Comparison of ENCODE assay signal across 16 cellular contexts in the genomic region with DNA sequence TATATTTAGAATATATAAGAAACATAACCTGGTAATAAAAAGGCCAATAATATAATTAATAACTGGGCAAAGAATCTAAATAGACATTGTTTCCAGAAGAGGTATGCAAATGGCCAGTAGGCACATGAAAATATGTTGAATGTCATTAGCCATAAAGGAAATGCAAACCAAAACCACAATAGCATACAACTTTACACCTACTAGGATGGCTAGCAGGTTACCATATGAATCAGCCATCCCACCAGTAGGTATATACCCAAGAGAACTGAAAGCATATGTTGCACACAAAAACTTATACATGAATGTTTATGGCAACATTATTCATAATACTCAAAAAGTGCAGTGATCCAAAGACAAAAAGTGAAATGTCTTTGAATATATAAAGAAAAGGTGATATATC. TPM values are rescaled to one million over a fixed set of nuclear protein-coding genes. Genes with fewer than 3 reads are reported as not detected.
DNase-seq lines count a peak whose midpoint lies in the region; ATAC-seq and TF ChIP-seq lines count a peak whose summit lies in the region.
"Had no signal": no experiment of that assay in that cellular context is flagged by ENCODE, and none has a peak within 500 bp of the region (broad histone marks: within the 10 kb centered on the region; RNA-seq: fewer than 3 reads in every experiment).

No MANE protein-coding gene starts in this region.

- intact Hi-C loops in dorsolateral prefrontal cortex (cut with DNase I): no loop called here

- H3K9me3 Mint-ChIP-seq in activated T-cell treated with anti-CD3 and anti-CD28 coated beads, Interleukin-2, amount 50 U/mL, for 72 hours: no peaks in the 10 kb centered on the region

- no peaks in the 10 kb centered on the region for H3K4me1 Mint-ChIP-seq in activated T-cell treated with anti-CD3 and anti-CD28 coated beads, Interleukin-2, amount 50 U/mL, for 72 hours (ENCODE audit: low read depth)

- H3K4me3 ChIP-seq in dorsolateral prefrontal cortex: no peak overlapping the region
- H3K4me3 ChIP-seq: pancreas had no signal

- H3K27me3 ChIP-seq in dorsolateral prefrontal cortex: peaks cover 0 to 3% (median 0%) of the 10 kb centered on the region in 45 donors
- H3K27me3 ChIP-seq: pancreas had no signal

- no peak for TF ChIP-seq CTCF in dorsolateral prefrontal cortex (IDR thresholded peaks at IDR 0.05 in 54 of 56, conservative IDR thresholded peaks at IDR 0.05 in 2 of 56; ENCODE audit: low read depth in 1 of 56, partially characterized antibody in 56 of 56)

- H3K27me3 Mint-ChIP-seq in activated T-cell treated with anti-CD3 and anti-CD28 coated beads, Interleukin-2, amount 50 U/mL, for 72 hours (ENCODE audit: low read depth): peaks cover 13% of the 10 kb centered on the region

- no peak for DNase-seq in activated T-cell treated with anti-CD3 and anti-CD28 coated beads, Interleukin-2, amount 50 U/mL, for 72 hours
- DNase-seq in activated T-cell treated with anti-CD3 and anti-CD28 coated beads for 4 hours (no peak), pons (ENCODE audit: low spot score) (no peak), SKM-1 treated with dmso at 0.1 percent for 144 hours (lab: John Stamatoyannopoulos, UW; ENCODE audit: unreplicated experiment) (no peak), dorsolateral prefrontal cortex (no peak), mesenteric fat pad (ENCODE audit: low spot score) (no peak)
- DNase-seq: activated CD4-positive, CD25-positive, alpha-beta regulatory T cell treated with anti-CD3 and anti-CD28 coated beads, Interleukin-2, amount 50 U/mL, for 72 hours; activated gamma-delta T cell; Caco-2; caudate nucleus; NCI-H1417 treated with DMSO at 0.1 percent for 48 hours; pancreas had no signal

- no peak overlapping the region for H3K27ac ChIP-seq in dorsolateral prefrontal cortex
- H3K27ac ChIP-seq: epithelial cell of prostate, pancreas had no signal

- peak; percentile 73 to 76 for ATAC-seq in activated T-cell treated with anti-CD3 and anti-CD28 coated beads, Interleukin-2, amount 50 U/mL, for 72 hours (replicated peaks in 1 of 2)
- ATAC-seq in GM21825 (IDR thresholded peaks at IDR 0.05; ENCODE audit: unreplicated experiment) (peak; percentile 93), HG03196 (IDR thresholded peaks at IDR 0.05; ENCODE audit: unreplicated experiment) (peak; percentile 95)
- ATAC-seq: pancreas had no signal

- no peaks in the 10 kb centered on the region for H3K36me3 Mint-ChIP-seq in activated T-cell treated with anti-CD3 and anti-CD28 coated beads, Interleukin-2, amount 50 U/mL, for 72 hours (ENCODE audit: insufficient read depth in 2 of 2)

- no peak overlapping the region for H3K27ac Mint-ChIP-seq in activated T-cell treated with anti-CD3 and anti-CD28 coated beads, Interleukin-2, amount 50 U/mL, for 72 hours

- no peak overlapping the region for H3K4me3 Mint-ChIP-seq in activated T-cell treated with anti-CD3 and anti-CD28 coated beads, Interleukin-2, amount 50 U/mL, for 72 hours

RNA-seq across cellular contexts. Expression of a gene that starts 2.7 kb away (rescaled TPM):
- under 1 TPM in 1 of 2 donors, not detected in 1; 0.29 TPM for total RNA-seq in activated T-cell treated with anti-CD3 and anti-CD28 coated beads, Interleukin-2, amount 50 U/mL, for 72 hours
- total RNA-seq in dorsolateral prefrontal cortex (1 to 10 TPM in 81 of 120 experiments, under 1 TPM in 31, not detected in 8; 0.35 to 3.1 (median 1.3) TPM), mesenteric fat pad (not detected)
- total RNA-seq: A172, Caco-2 had no signal

RNA-seq across cellular contexts. Expression of a gene that starts 18.6 kb away (rescaled TPM):
- not detected for total RNA-seq in activated T-cell treated with anti-CD3 and anti-CD28 coated beads, Interleukin-2, amount 50 U/mL, for 72 hours
- total RNA-seq in dorsolateral prefrontal cortex (not detected), mesenteric fat pad (not detected)
- total RNA-seq: A172, Caco-2, pancreas had no signal

RNA-seq across cellular contexts. Expression of a gene that starts 25.8 kb away (rescaled TPM):
- total RNA-seq in activated T-cell treated with anti-CD3 and anti-CD28 coated beads, Interleukin-2, amount 50 U/mL, for 72 hours: not detected
- total RNA-seq in dorsolateral prefrontal cortex: not detected
- not detected for total RNA-seq in mesenteric fat pad
- total RNA-seq: A172, Caco-2, pancreas had no signal

RNA-seq across cellular contexts. Expression of a gene that starts 31.2 kb away (rescaled TPM):
- 1 to 10 TPM in 1 of 2 donors, under 1 TPM in 1; 0.23 to 1.4 TPM for total RNA-seq in activated T-cell treated with anti-CD3 and anti-CD28 coated beads, Interleukin-2, amount 50 U/mL, for 72 hours
- 1 to 10 TPM in 117 of 120 experiments, under 1 TPM in 3; 0.48 to 4.9 (median 2.5) TPM for total RNA-seq in dorsolateral prefrontal cortex
- total RNA-seq in mesenteric fat pad: 2.5 TPM
- total RNA-seq: A172, Caco-2 had no signal

RNA-seq across cellular contexts. Expression of a gene that starts 32.2 kb away (rescaled TPM):
- total RNA-seq in activated T-cell treated with anti-CD3 and anti-CD28 coated beads, Interleukin-2, amount 50 U/mL, for 72 hours: not detected
- total RNA-seq in dorsolateral prefrontal cortex: under 1 TPM in 4 of 120 experiments, not detected in 116; 0.06 to 0.10 (median 0.07) TPM
- total RNA-seq in mesenteric fat pad: not detected
- total RNA-seq: A172, Caco-2, pancreas had no signal
